Comparison of ENCODE assay signal across 8 cellular contexts in genomic region chr22:37930270-37930951, GRCh38. TPM values are rescaled to one million over a fixed set of nuclear protein-coding genes. Genes with fewer than 3 reads are reported as not detected.
A peak's percentile ranks its signal among the peaks of the same experiment; 100 is the strongest.
DNase-seq lines count a peak whose midpoint lies in the region; TF ChIP-seq lines count a peak whose summit lies in the region.

No MANE protein-coding gene starts in this region.

- H2AFZ ChIP-seq in Karpas-422 (ENCODE audit: low read length) = no peak overlapping the region

- no peaks in the 10 kb centered on the region for H3K9me2 ChIP-seq in DOHH2 (replicated peaks; ENCODE audit: control insufficient read depth, low read length)
- no peaks in the 10 kb centered on the region for H3K9me2 ChIP-seq in Karpas-422 (replicated peaks; ENCODE audit: insufficient read depth, low read length)

- H3K9me3 ChIP-seq in DOHH2 (ENCODE audit: control insufficient read depth, insufficient read depth, low read length) (no peaks in the 10 kb centered on the region), Karpas-422 (ENCODE audit: low read length) (no peaks in the 10 kb centered on the region)

- H3K79me2 ChIP-seq in DOHH2 (ENCODE audit: control insufficient read depth, low read length) = no peaks in the 10 kb centered on the region
- no peaks in the 10 kb centered on the region for H3K79me2 ChIP-seq in Karpas-422 (ENCODE audit: low read length)

- no peaks in the 10 kb centered on the region for H3F3A ChIP-seq in DOHH2 (ENCODE audit: control insufficient read depth, insufficient read depth)

- no peaks in the 10 kb centered on the region for H3K9me3 Mint-ChIP-seq in osteocyte (ENCODE audit: unreplicated experiment)

- H3K9ac ChIP-seq in Karpas-422 (ENCODE audit: low read length) = peak overlapping the region; percentile 37; the same call in 1 of the 2 replicates

- H3K36me3 ChIP-seq in DOHH2 (ENCODE audit: control insufficient read depth, low read length) = no peaks in the 10 kb centered on the region
- peaks cover 6% of the 10 kb centered on the region for H3K36me3 ChIP-seq in Karpas-422 (ENCODE audit: insufficient read depth, low read length)

- peaks cover 3% of the 10 kb centered on the region; the same call in 1 of the 2 replicates for H4K20me1 ChIP-seq in DOHH2 (ENCODE audit: control insufficient read depth, insufficient read depth, low read depth, low read length)
- 0 out of 2 replicates have a peak, but pooled peaks cover 5% of the 10 kb centered on the region for H4K20me1 ChIP-seq in Karpas-422 (ENCODE audit: insufficient read depth, low read depth, low read length)

- TF ChIP-seq CTCF in DOHH2 (IDR thresholded peaks at IDR 0.05; ENCODE audit: low read depth, low read length, poor library complexity, severe bottlenecking) (peak; percentile 61), osteocyte (IDR thresholded peaks at IDR 0.05) (peak; percentile 60)

- no peaks in the 10 kb centered on the region for H3K27me3 Mint-ChIP-seq in osteocyte (ENCODE audit: unreplicated experiment)

- peaks cover 35% of the 10 kb centered on the region for H3K4me1 Mint-ChIP-seq in osteocyte (ENCODE audit: unreplicated experiment)

- peaks cover 22% of the 10 kb centered on the region for H3K36me3 Mint-ChIP-seq in osteocyte (ENCODE audit: unreplicated experiment)

- peaks cover 14% of the 10 kb centered on the region for H3K4me1 ChIP-seq in DOHH2 (ENCODE audit: control insufficient read depth, low read length)
- peaks cover 48% of the 10 kb centered on the region for H3K4me1 ChIP-seq in Karpas-422 (ENCODE audit: low read length)

- no peak overlapping the region for H3K27ac ChIP-seq in DOHH2 (ENCODE audit: low read depth, low read length)
- peak overlapping the region; percentile 90 for H3K27ac ChIP-seq in Karpas-422 (ENCODE audit: low read length)
- peak overlapping the region; percentile 29 for H3K27ac ChIP-seq in cingulate gyrus (ENCODE audit: low read depth, low read length)

- H3K27me3 ChIP-seq in DOHH2 (ENCODE audit: control insufficient read depth, low read length) (no peaks in the 10 kb centered on the region), Karpas-422 (ENCODE audit: low read length) (no peaks in the 10 kb centered on the region)

- H3K4me3 ChIP-seq in DOHH2 (ENCODE audit: low read length) (no peak overlapping the region), Karpas-422 (ENCODE audit: low read length) (no peak overlapping the region)

- no peak overlapping the region for H3K4me3 Mint-ChIP-seq in osteocyte (ENCODE audit: unreplicated experiment)

- H3K27ac Mint-ChIP-seq in osteocyte (ENCODE audit: unreplicated experiment) = peak overlapping the region; percentile 61

- DNase-seq in Karpas-422 (peak; percentile 76), osteocyte (ENCODE audit: extremely low spot score, unreplicated experiment) (no peak), NCI-H1105 treated with DMSO at 0.1 percent for 48 hours (lab: John Stamatoyannopoulos, UW) (no peak), kidney glomerular epithelial cell (lab: John Stamatoyannopoulos, UW) (no peak), inferior parietal cortex (ENCODE audit: extremely low spot score) (no peak), NCI-H1048 (lab: John Stamatoyannopoulos, UW) (no peak)

- no peak overlapping the region for H3K4me2 ChIP-seq in DOHH2 (ENCODE audit: low read length)
- H3K4me2 ChIP-seq in Karpas-422 (ENCODE audit: low read depth, low read length, poor library complexity, severe bottlenecking) = peak overlapping the region; percentile 57

RNA-seq across cellular contexts. Expression of gene C22orf23, which starts 23.0 kb away (rescaled TPM):
- total RNA-seq in Karpas-422 (2014; rRNA removed; shearing (Covaris generic); ENCODE audit: low replicate concordance) = not detected in 2 replicates
- total RNA-seq in osteocyte = not detected in 2 replicates

RNA-seq across cellular contexts. Expression of gene POLR2F, which starts 23.1 kb away (rescaled TPM):
- 41.9 and 189 TPM in 2 replicates for total RNA-seq in Karpas-422 (2014; rRNA removed; shearing (Covaris generic); ENCODE audit: low replicate concordance)
- 77.9 and 81.1 TPM in 2 replicates for total RNA-seq in osteocyte

RNA-seq across cellular contexts. Expression of gene MICALL1, which starts 24.3 kb away (rescaled TPM):
- 14.3 and 25.2 TPM in 2 replicates for total RNA-seq in Karpas-422 (2014; rRNA removed; shearing (Covaris generic); ENCODE audit: low replicate concordance)
- 51.2 and 56.6 TPM in 2 replicates for total RNA-seq in osteocyte

RNA-seq across cellular contexts. Expression of gene SOX10, which starts 53.9 kb away (rescaled TPM):
- not detected in 2 replicates for total RNA-seq in Karpas-422 (2014; rRNA removed; shearing (Covaris generic); ENCODE audit: low replicate concordance)
- total RNA-seq in osteocyte = not detected in 2 replicates
